ENCODE assay signal across 27 cellular contexts in genomic region chr2:179612591-179613298, GRCh38.
DNase-seq lines count a peak whose midpoint lies in the region; ATAC-seq and TF ChIP-seq lines count a peak whose summit lies in the region.
"Had no signal": no experiment of that assay in that cellular context is flagged by ENCODE, and none has a peak within 500 bp of the region (broad histone marks: within the 10 kb centered on the region; RNA-seq: fewer than 3 reads in every experiment).

No MANE protein-coding gene starts in this region.

- H3K9ac ChIP-seq in IMR-90 (ENCODE audit: low read depth, low read length): no peak overlapping the region
- H3K9ac ChIP-seq in fibroblast of lung (ENCODE audit: insufficient read depth, low read length): no peak overlapping the region
- no peak overlapping the region for H3K9ac ChIP-seq in trophoblast cell (ENCODE audit: low read length)

- no peak overlapping the region for H3K4me3 ChIP-seq in IMR-90 (ENCODE audit: insufficient read depth, low read depth, low read length)
- H3K4me3 ChIP-seq in fibroblast of lung (replicated peaks in 1 of 4; ENCODE audit: control extremely low read depth in 1 of 4, insufficient read depth in 1 of 4, low read depth in 3 of 4, low read length in 4 of 4): no peak overlapping the region
- H3K4me3 ChIP-seq in trophoblast cell (ENCODE audit: low read depth, low read length): no peak overlapping the region
- H3K4me3 ChIP-seq: heart left ventricle, K562, Peyer's patch, spleen, testis had no signal

- intact Hi-C loops in IMR-90 (cut with micrococcal nuclease): loop anchor here (5.0 kb wide), 1 partner anchor 135 kb away; no protein-coding TSS in a partner anchor
- intact Hi-C loops in activated CD4-positive, alpha-beta T cell treated with anti-CD3 and anti-CD28 coated beads, Interleukin-2, amount 10 ng/mL, durations not matched to agents 24 days and 14 days (cut with micrococcal nuclease): no loop called here

- no peak overlapping the region for H2AK9ac ChIP-seq in IMR-90 (replicated peaks; ENCODE audit: low read depth, low read length, poor library complexity)

- H3K79me1 ChIP-seq in IMR-90 (ENCODE audit: low read depth in 1 of 2, low read length in 2 of 2) (peaks cover 0 to 4% of the 10 kb centered on the region in 2 experiments; a peak in 1 of 4 replicates), trophoblast cell (ENCODE audit: low read length) (no peaks in the 10 kb centered on the region)

- H3K23ac ChIP-seq in IMR-90 (ENCODE audit: low read depth, low read length) (peak overlapping the region; percentile 68; the same call in 1 of the 2 replicates), trophoblast cell (ENCODE audit: low read length) (no peak overlapping the region)

- H3K4me1 ChIP-seq in IMR-90 (ENCODE audit: control insufficient read depth, insufficient read depth, low read length) (peaks cover 17% of the 10 kb centered on the region), fibroblast of lung (ENCODE audit: control insufficient read depth, extremely low read depth, insufficient read depth, low read length) (peaks cover 14% of the 10 kb centered on the region), trophoblast cell (ENCODE audit: control insufficient read depth in 1 of 2, insufficient read depth in 2 of 2, low read length in 2 of 2) (peaks cover 6 to 13% of the 10 kb centered on the region in 2 experiments)
- H3K4me1 ChIP-seq: spleen had no signal

- no peaks in the 10 kb centered on the region for H3K36me3 Mint-ChIP-seq in activated CD4-positive, alpha-beta T cell treated with anti-CD3 and anti-CD28 coated beads, Interleukin-2, amount 10 ng/mL, durations not matched to agents 24 days and 14 days (ENCODE audit: low read depth)
- H3K36me3 Mint-ChIP-seq: mesothelial cell of epicardium; naive thymus-derived CD8-positive, alpha-beta T cell; stimulated activated memory B cell treated with anti-CD40 and anti-IgM and Interleukin-4, amounts not matched to agents 10 μg/mL and 1 μg/mL and 100 μg/mL, for 72 hours had no signal

- H3K36me3 ChIP-seq in IMR-90 (ENCODE audit: control insufficient read depth, insufficient read depth, low read length): no peaks in the 10 kb centered on the region
- no peaks in the 10 kb centered on the region for H3K36me3 ChIP-seq in fibroblast of lung (ENCODE audit: control insufficient read depth, insufficient read depth, low read length)
- no peaks in the 10 kb centered on the region for H3K36me3 ChIP-seq in trophoblast cell (ENCODE audit: control insufficient read depth in 1 of 2, insufficient read depth in 2 of 2, low read length in 2 of 2)
- H3K36me3 ChIP-seq: heart left ventricle, Peyer's patch, spleen had no signal

- H2AFZ ChIP-seq in IMR-90 (replicated peaks; ENCODE audit: low read length, poor library complexity) (no peak overlapping the region), fibroblast of lung (ENCODE audit: low read length) (no peak overlapping the region), trophoblast cell (ENCODE audit: insufficient read depth, low read length, poor library complexity) (no peak overlapping the region)

- no peaks in the 10 kb centered on the region for H3K9me3 ChIP-seq in IMR-90 (ENCODE audit: control insufficient read depth, insufficient read depth, low read length)
- H3K9me3 ChIP-seq in fibroblast of lung (ENCODE audit: control insufficient read depth, insufficient read depth, low read depth, low read length): no peaks in the 10 kb centered on the region
- peaks cover 2% of the 10 kb centered on the region for H3K9me3 ChIP-seq in trophoblast cell (ENCODE audit: insufficient read depth, low read depth, low read length)
- H3K9me3 ChIP-seq: heart left ventricle, Peyer's patch, spleen, testis had no signal

- H3K4me2 ChIP-seq in IMR-90 (ENCODE audit: low read depth, low read length) (peak overlapping the region; percentile 44), fibroblast of lung (ENCODE audit: extremely low read depth, insufficient read depth, low read length) (no peak overlapping the region), trophoblast cell (ENCODE audit: low read length) (no peak overlapping the region)

- H2BK120ac ChIP-seq in IMR-90 (ENCODE audit: low read depth, low read length): peak overlapping the region; percentile 72
- no peak overlapping the region for H2BK120ac ChIP-seq in trophoblast cell (ENCODE audit: insufficient read depth, low read length, poor library complexity)

- H3K27me3 ChIP-seq in IMR-90 (ENCODE audit: control insufficient read depth, insufficient read depth, low read length) (no peaks in the 10 kb centered on the region), fibroblast of lung (ENCODE audit: control insufficient read depth, insufficient read depth, low read length) (no peaks in the 10 kb centered on the region), trophoblast cell (ENCODE audit: insufficient read depth, low read length) (no peaks in the 10 kb centered on the region)
- H3K27me3 ChIP-seq: heart left ventricle, Peyer's patch, testis had no signal

- H2BK5ac ChIP-seq in IMR-90 (ENCODE audit: low read depth, low read length, poor library complexity, severe bottlenecking): peak overlapping the region; percentile 52
- H2BK5ac ChIP-seq in trophoblast cell (ENCODE audit: low read depth, low read length, poor library complexity): peak overlapping the region; percentile 25

- H4K8ac ChIP-seq in IMR-90 (ENCODE audit: low read depth in 2 of 2, low read length in 2 of 2) (peak overlapping the region; percentile 29 to 56; a peak in 2 of 4 replicates), trophoblast cell (ENCODE audit: low read depth, low read length) (no peak overlapping the region)

- peak overlapping the region; percentile 78 for H2BK12ac ChIP-seq in trophoblast cell (ENCODE audit: low read length)

- no peak for TF ChIP-seq RAD21 in IMR-90 (IDR thresholded peaks at IDR 0.05; ENCODE audit: low read length)

- POLR2A ChIA-PET in IMR-90 (lab: Charles Lee; ENCODE audit: unreplicated experiment): no interaction called here

- no peak overlapping the region for H3K4me3 Mint-ChIP-seq in activated CD4-positive, alpha-beta T cell treated with anti-CD3 and anti-CD28 coated beads, Interleukin-2, amount 10 ng/mL, durations not matched to agents 24 days and 14 days
- H3K4me3 Mint-ChIP-seq in stimulated activated naive CD8-positive, alpha-beta T cell treated with anti-CD3 and anti-CD28 coated beads, Interleukin-15, amount 100 ng/mL, for 72 hours: no peak overlapping the region
- H3K4me3 Mint-ChIP-seq: activated T-cell treated with anti-CD3 and anti-CD28 coated beads, Interleukin-2, amount 50 U/mL, for 24 hours; mesothelial cell of epicardium; naive thymus-derived CD8-positive, alpha-beta T cell; stimulated activated memory B cell treated with anti-CD40 and anti-IgM and Interleukin-4, amounts not matched to agents 10 μg/mL and 1 μg/mL and 100 μg/mL, for 72 hours had no signal

- H2BK20ac ChIP-seq in IMR-90 (ENCODE audit: low read depth, low read length): peak overlapping the region; percentile 84

- DNase-seq in DMS79 (lab: John Stamatoyannopoulos, UW): peak; percentile 8
- DNase-seq in IMR-90: no peak
- DNase-seq in fibroblast of lung (ENCODE audit: low read depth in 2 of 2): peak; percentile 14 to 22
- peak; percentile 83 to 97 for DNase-seq in trophoblast cell
- no peak for DNase-seq in activated CD4-positive, alpha-beta T cell treated with anti-CD3 and anti-CD28 coated beads, Interleukin-2, amount 10 ng/mL, durations not matched to agents 24 days and 14 days
- no peak for DNase-seq in activated gamma-delta T cell treated with Interleukin-2 at 50 U/mL for 16 hours
- DNase-seq in stimulated activated CD4-positive, alpha-beta T cell treated with anti-CD3 and anti-CD28 coated beads, Interleukin-4, amount 100 ng/mL, for 4 hours: no peak
- no peak for DNase-seq in stimulated activated naive CD8-positive, alpha-beta T cell treated with anti-CD3 and anti-CD28 coated beads, Interleukin-15, amount 100 ng/mL, for 72 hours
- DNase-seq: activated CD4-positive, alpha-beta T cell treated with anti-CD3 and anti-CD28 coated beads for 1 hour; activated CD8-positive, alpha-beta memory T cell treated with anti-CD3 and anti-CD28 coated beads for 24 hours; activated naive CD4-positive, alpha-beta T cell; activated T-cell treated with anti-CD3 and anti-CD28 coated beads, Interleukin-2, amount 50 U/mL, for 24 hours; amniotic stem cell; caudate nucleus; heart left ventricle; naive thymus-derived CD8-positive, alpha-beta T cell; NCI-H146; NCI-H524 treated with DMSO at 0.1 percent for 48 hours; Peyer's patch; retina; spleen; stimulated activated CD4-positive, alpha-beta T cell treated with anti-CD3 and anti-CD28 coated beads, Interleukin-2, amount 100 ng/mL, for 48 hours; T-helper 1 cell; testis had no signal

- in situ Hi-C loops in IMR-90 (cut with MboI; ENCODE audit: low sequenced_read_pairs): no loop called here

- no peak overlapping the region for H4K12ac ChIP-seq in trophoblast cell (ENCODE audit: low read depth, low read length)

- BruUV-seq in IMR-90 (replicated peaks; lab: Mats Ljungman, UMichigan): no TSS peak

- peak overlapping the region; percentile 56; the same call in 1 of the 2 replicates for H4K5ac ChIP-seq in IMR-90 (ENCODE audit: low read depth, low read length)

- H3K79me2 ChIP-seq in fibroblast of lung (ENCODE audit: control insufficient read depth, insufficient read depth, low read length): no peaks in the 10 kb centered on the region
- no peaks in the 10 kb centered on the region for H3K79me2 ChIP-seq in trophoblast cell (ENCODE audit: control insufficient read depth, insufficient read depth, low read length, poor library complexity)

- H3K27ac Mint-ChIP-seq in activated CD4-positive, alpha-beta T cell treated with anti-CD3 and anti-CD28 coated beads, Interleukin-2, amount 10 ng/mL, durations not matched to agents 24 days and 14 days: no peak overlapping the region
- no peak overlapping the region for H3K27ac Mint-ChIP-seq in stimulated activated naive CD8-positive, alpha-beta T cell treated with anti-CD3 and anti-CD28 coated beads, Interleukin-15, amount 100 ng/mL, for 72 hours
- H3K27ac Mint-ChIP-seq: activated T-cell treated with anti-CD3 and anti-CD28 coated beads, Interleukin-2, amount 50 U/mL, for 24 hours; mesothelial cell of epicardium; naive thymus-derived CD8-positive, alpha-beta T cell; stimulated activated memory B cell treated with anti-CD40 and anti-IgM and Interleukin-4, amounts not matched to agents 10 μg/mL and 1 μg/mL and 100 μg/mL, for 72 hours had no signal

- H4K20me1 ChIP-seq in IMR-90 (ENCODE audit: insufficient read depth, low read length): no peaks in the 10 kb centered on the region
- H4K20me1 ChIP-seq in fibroblast of lung (ENCODE audit: control insufficient read depth, extremely low read depth, insufficient read depth, low read length): no peaks in the 10 kb centered on the region

- H3K4ac ChIP-seq in IMR-90 (ENCODE audit: low read depth, low read length) (peak overlapping the region; percentile 82), trophoblast cell (ENCODE audit: low read depth, low read length) (no peak overlapping the region)

- peaks cover 20% of the 10 kb centered on the region for H3K9me1 ChIP-seq in IMR-90 (ENCODE audit: insufficient read depth, low read length)

- H3K27ac ChIP-seq in IMR-90 (ENCODE audit: insufficient read depth, low read length) (peak overlapping the region; percentile 17; the same call in 1 of the 2 replicates), fibroblast of lung (ENCODE audit: insufficient read depth, low read length) (no peak overlapping the region), trophoblast cell (ENCODE audit: low read depth, low read length) (peak overlapping the region; percentile 43)
- H3K27ac ChIP-seq: heart left ventricle, Peyer's patch, spleen, testis had no signal

- H3K9me3 Mint-ChIP-seq in activated CD4-positive, alpha-beta T cell treated with anti-CD3 and anti-CD28 coated beads, Interleukin-2, amount 10 ng/mL, durations not matched to agents 24 days and 14 days: no peaks in the 10 kb centered on the region
- H3K9me3 Mint-ChIP-seq in stimulated activated naive CD8-positive, alpha-beta T cell treated with anti-CD3 and anti-CD28 coated beads, Interleukin-15, amount 100 ng/mL, for 72 hours: peaks cover 0 to 4% of the 10 kb centered on the region in 2 donors
- H3K9me3 Mint-ChIP-seq: activated T-cell treated with anti-CD3 and anti-CD28 coated beads, Interleukin-2, amount 50 U/mL, for 24 hours; stimulated activated memory B cell treated with anti-CD40 and anti-IgM and Interleukin-4, amounts not matched to agents 10 μg/mL and 1 μg/mL and 100 μg/mL, for 72 hours had no signal

- CTCF ChIA-PET in IMR-90 (lab: Yijun Ruan, JAX): interaction anchor here (0.8 to 1.0 kb wide), 2 partner anchors 10 to 139 kb away, joined by 3 to 4 read pairs; no protein-coding TSS in a partner anchor

- peak overlapping the region; percentile 86 for H4K91ac ChIP-seq in IMR-90 (ENCODE audit: insufficient read depth, low read depth, low read length)
- peak overlapping the region; percentile 47 for H4K91ac ChIP-seq in trophoblast cell (ENCODE audit: low read depth, low read length)

- TF ChIP-seq CTCF in IMR-90 (conservative IDR thresholded peaks at IDR 0.05; ENCODE audit: low read depth, low read length) (no peak), fibroblast of lung (conservative IDR thresholded peaks at IDR 0.05 in 1 of 2, IDR thresholded peaks at IDR 0.05 in 1 of 2; ENCODE audit: low read depth in 1 of 2, low read length in 2 of 2) (no peak)

- no peaks in the 10 kb centered on the region for H3K27me3 Mint-ChIP-seq in activated CD4-positive, alpha-beta T cell treated with anti-CD3 and anti-CD28 coated beads, Interleukin-2, amount 10 ng/mL, durations not matched to agents 24 days and 14 days
- H3K27me3 Mint-ChIP-seq in stimulated activated naive CD8-positive, alpha-beta T cell treated with anti-CD3 and anti-CD28 coated beads, Interleukin-15, amount 100 ng/mL, for 72 hours: no peaks in the 10 kb centered on the region
- H3K27me3 Mint-ChIP-seq: activated T-cell treated with anti-CD3 and anti-CD28 coated beads, Interleukin-2, amount 50 U/mL, for 24 hours had no signal

- peak overlapping the region; percentile 81 for H3K14ac ChIP-seq in IMR-90 (replicated peaks; ENCODE audit: low read depth, low read length)
- H3K14ac ChIP-seq in trophoblast cell (ENCODE audit: low read length): no peak overlapping the region

- no peak for TF ChIP-seq POLR2A in IMR-90 (IDR thresholded peaks at IDR 0.05; ENCODE audit: low read depth, low read length)

- H3K18ac ChIP-seq in IMR-90 (ENCODE audit: low read depth, low read length) (peak overlapping the region; percentile 26), trophoblast cell (ENCODE audit: low read length) (no peak overlapping the region)

- H3K4me1 Mint-ChIP-seq in activated CD4-positive, alpha-beta T cell treated with anti-CD3 and anti-CD28 coated beads, Interleukin-2, amount 10 ng/mL, durations not matched to agents 24 days and 14 days: no peaks in the 10 kb centered on the region
- no peaks in the 10 kb centered on the region for H3K4me1 Mint-ChIP-seq in stimulated activated naive CD8-positive, alpha-beta T cell treated with anti-CD3 and anti-CD28 coated beads, Interleukin-15, amount 100 ng/mL, for 72 hours
- H3K4me1 Mint-ChIP-seq: naive thymus-derived CD8-positive, alpha-beta T cell; stimulated activated memory B cell treated with anti-CD40 and anti-IgM and Interleukin-4, amounts not matched to agents 10 μg/mL and 1 μg/mL and 100 μg/mL, for 72 hours had no signal

- H2AK5ac ChIP-seq in IMR-90 (ENCODE audit: low read depth, low read length) (peak overlapping the region; percentile 80), trophoblast cell (ENCODE audit: low read length) (no peak overlapping the region)

- H3K56ac ChIP-seq in IMR-90 (ENCODE audit: extremely low read depth, insufficient read depth, low read length): no peak overlapping the region

- 73% methylated on average over 1 of the region's 7 CpGs; no CpG with 5 or more reads in 1 of the 2 experiments for WGBS in IMR-90 (ENCODE audit: extremely low coverage in 2 of 2, insufficient read length in 1 of 2), 2 experiments
- WGBS in trophoblast cell (ENCODE audit: extremely low coverage, insufficient coverage, insufficient read length): no CpG with 5 or more reads among the region's 7 CpGs

- H2BK15ac ChIP-seq in IMR-90 (ENCODE audit: low read depth, low read length): peak overlapping the region; percentile 29; the same call in 2 of the 3 replicates

- ATAC-seq in IMR-90 (ENCODE audit: low read depth): no peak; the same call in 1 of the 2 replicates
- ATAC-seq in stimulated activated naive CD8-positive, alpha-beta T cell treated with anti-CD3 and anti-CD28 coated beads, Interleukin-15, amount 100 ng/mL, for 72 hours: no peak
- ATAC-seq: K562; naive thymus-derived CD8-positive, alpha-beta T cell; stimulated activated memory B cell treated with anti-CD40 and anti-IgM and Interleukin-4, amounts not matched to agents 10 μg/mL and 1 μg/mL and 100 μg/mL, for 72 hours had no signal

- dilution Hi-C loops in IMR-90 (cut with HindIII; ENCODE audit: low sequenced_read_pairs, unreplicated experiment): no loop called here

Comparison
In these comparisons a context has a peak if more than half of its experiments do, and no peak if none do; other contexts are left out.
1. DNase-seq: peak in DMS79 (single experiment), fibroblast of lung (2 of 2) and trophoblast cell (2 of 2); none in IMR-90 (single experiment), activated CD4-positive, alpha-beta T cell treated with anti-CD3 and anti-CD28 coated beads, Interleukin-2, amount 10 ng/mL, durations not matched to agents 24 days and 14 days (single experiment), activated gamma-delta T cell treated with Interleukin-2 at 50 U/mL for 16 hours (single experiment), stimulated activated CD4-positive, alpha-beta T cell treated with anti-CD3 and anti-CD28 coated beads, Interleukin-4, amount 100 ng/mL, for 4 hours (0 of 2) and stimulated activated naive CD8-positive, alpha-beta T cell treated with anti-CD3 and anti-CD28 coated beads, Interleukin-15, amount 100 ng/mL, for 72 hours (0 of 2).